In genomic region chr11:34104680-34105078, GRCh38 we compare ENCODE assay signal across 8 cellular contexts. TPM values are rescaled to one million over a fixed set of nuclear protein-coding genes. Genes with fewer than 3 reads are reported as not detected.
DNase-seq lines count a peak whose midpoint lies in the region; ATAC-seq and TF ChIP-seq lines count a peak whose summit lies in the region.

No MANE protein-coding gene starts in this region.

- H3K27ac Mint-ChIP-seq in Calu3 (ENCODE audit: unreplicated experiment) (peak overlapping the region; percentile 73), endodermal cell (peak overlapping the region; percentile 99)

- H3K27me3 ChIP-seq in endodermal cell (ENCODE audit: control insufficient read depth, insufficient read depth, low read length, poor library complexity, severe bottlenecking), result no peaks in the 10 kb centered on the region
- H3K27me3 ChIP-seq in ovary, result no peaks in the 10 kb centered on the region

- TF ChIP-seq CTCF in Calu3 (IDR thresholded peaks at IDR 0.05; ENCODE audit: unreplicated experiment) (no peak), OCI-LY7 (conservative IDR thresholded peaks at IDR 0.05; ENCODE audit: low read length) (0 out of 2 replicates have a peak, but pooled peaks have one; percentile 19), endodermal cell (conservative IDR thresholded peaks at IDR 0.05) (no peak), ovary (IDR thresholded peaks at IDR 0.05) (no peak)

- intact Hi-C loops in Calu3 (cut with micrococcal nuclease; ENCODE audit: unreplicated experiment), result no loop called here
- intact Hi-C loops in OCI-LY7 (cut with micrococcal nuclease; ENCODE audit: unreplicated experiment), result loop anchor here (1.0 to 5.0 kb wide), 4 partner anchors 41 to 255 kb away; partner anchors contain the start of gene CAPRIN1
- intact Hi-C loops in ovary (cut with DNase I), result loop anchor here (5.0 to 10.0 kb wide), 2 partner anchors 50 to 52 kb away; partner anchors contain the start of gene CAPRIN1 (in 4 of the 4)

- no peak for ATAC-seq in GM21717 (IDR thresholded peaks at IDR 0.05; ENCODE audit: unreplicated experiment)
- ATAC-seq in GM19455 (IDR thresholded peaks at IDR 0.05; ENCODE audit: unreplicated experiment), result no peak

- H3K36me3 Mint-ChIP-seq in Calu3 (ENCODE audit: insufficient read depth, unreplicated experiment) (peaks cover 66% of the 10 kb centered on the region), endodermal cell (ENCODE audit: low read depth) (peaks cover 26% of the 10 kb centered on the region)

- H3K9ac ChIP-seq in endodermal cell (ENCODE audit: extremely low read depth, low read length, poor library complexity, severe bottlenecking), result peak overlapping the region; percentile 89

- H3K4me1 ChIP-seq in OCI-LY7 (ENCODE audit: insufficient read depth, low read length, poor library complexity, severe bottlenecking) (peaks cover 47% of the 10 kb centered on the region), endodermal cell (ENCODE audit: control insufficient read depth, insufficient read depth, low read length) (no peaks in the 10 kb centered on the region), ovary (ENCODE audit: insufficient read depth) (peaks cover 4% of the 10 kb centered on the region)

- WGBS in endodermal cell (ENCODE audit: insufficient coverage in 1 of 2, insufficient read length in 1 of 2), 2 experiments, result 34 to 48% methylated on average over 5 to 6 of the region's 6 CpGs
- WGBS in ovary, 3 donors, result 7 to 15% (median 9%) methylated on average over 6 of the region's 6 CpGs

- peaks cover 42% of the 10 kb centered on the region for H3K79me2 ChIP-seq in OCI-LY7 (ENCODE audit: insufficient read depth, low read depth, low read length)

- H3K4me1 Mint-ChIP-seq in Calu3 (ENCODE audit: low read depth, unreplicated experiment), result peaks cover 19% of the 10 kb centered on the region
- H3K4me1 Mint-ChIP-seq in endodermal cell, result peaks cover 16% of the 10 kb centered on the region

- no peak for DNase-seq in Calu3
- no peak for DNase-seq in OCI-LY7 (ENCODE audit: low spot score)
- DNase-seq in endodermal cell, result no peak
- no peak for DNase-seq in ovary
- no peak for DNase-seq in NCI-H226
- no peak for DNase-seq in NCI-H128 (lab: John Stamatoyannopoulos, UW; ENCODE audit: unreplicated experiment)

- H3K4me3 ChIP-seq in OCI-LY7 (ENCODE audit: low read depth, low read length, poor library complexity, severe bottlenecking) (peak overlapping the region; percentile 88), endodermal cell (ENCODE audit: low read length) (peak overlapping the region; percentile 92), ovary (peak overlapping the region; percentile 78)

- H3K27me3 Mint-ChIP-seq in Calu3 (ENCODE audit: unreplicated experiment) (no peaks in the 10 kb centered on the region), endodermal cell (ENCODE audit: insufficient read depth) (no peaks in the 10 kb centered on the region)

- H3K27ac ChIP-seq in OCI-LY7 (ENCODE audit: low read depth, low read length, poor library complexity, severe bottlenecking), result peak overlapping the region; percentile 86
- peak overlapping the region; percentile 91 for H3K27ac ChIP-seq in endodermal cell (ENCODE audit: low read depth, low read length)
- H3K27ac ChIP-seq in ovary, result peak overlapping the region; percentile 45 to 85

- H3K4me3 Mint-ChIP-seq in Calu3 (ENCODE audit: low read depth, unreplicated experiment) (peak overlapping the region; percentile 88), endodermal cell (peak overlapping the region; percentile 94)

- no peaks in the 10 kb centered on the region for H3K9me3 ChIP-seq in OCI-LY7 (ENCODE audit: low read length)
- H3K9me3 ChIP-seq in endodermal cell (ENCODE audit: control insufficient read depth, low read length), result no peaks in the 10 kb centered on the region
- no peaks in the 10 kb centered on the region for H3K9me3 ChIP-seq in ovary

- H3K36me3 ChIP-seq in OCI-LY7 (ENCODE audit: insufficient read depth, low read length) (peaks cover 62% of the 10 kb centered on the region), endodermal cell (ENCODE audit: control insufficient read depth, insufficient read depth, low read length) (peaks cover 52% of the 10 kb centered on the region), ovary (no peaks in the 10 kb centered on the region)

- POLR2A ChIA-PET in OCI-LY7 (lab: Charles Lee), result interaction anchor here (0.9 to 3.5 kb wide), 7 partner anchors 21 to 53 kb away, joined by 3 to 17 read pairs (median 5); partner anchors contain the start of gene CAPRIN1

- H4K20me1 ChIP-seq in OCI-LY7 (ENCODE audit: insufficient read depth, low read length), result no peaks in the 10 kb centered on the region

- no peak for TF ChIP-seq EP300 in ovary (IDR thresholded peaks at IDR 0.05)

- BruUV-seq in Calu3 (replicated peaks; lab: Mats Ljungman, UMichigan) (no TSS peak), OCI-LY7 (replicated peaks; lab: Mats Ljungman, UMichigan) (no TSS peak)

- H2AFZ ChIP-seq in OCI-LY7 (ENCODE audit: low read length), result peak overlapping the region; percentile 65; the same call in 1 of the 2 replicates

- H3K9me2 ChIP-seq in OCI-LY7 (ENCODE audit: insufficient read depth, low read length), result no peaks in the 10 kb centered on the region

- H3K4me2 ChIP-seq in OCI-LY7 (ENCODE audit: low read length), result peak overlapping the region; percentile 90

- CTCF ChIA-PET in Calu3 (lab: Charles Lee), result interaction anchor here (0.5 to 0.8 kb wide), 3 partner anchors 15 to 69 kb away, joined by 3 read pairs; no protein-coding TSS in a partner anchor
- CTCF ChIA-PET in OCI-LY7 (lab: Charles Lee; ENCODE audit: unreplicated experiment), result interaction anchor here (1.0 kb wide), 1 partner anchor 52 kb away, joined by 3 read pairs; no protein-coding TSS in a partner anchor

- no peak for TF ChIP-seq POLR2A in ovary (IDR thresholded peaks at IDR 0.05)

- H3K9me3 Mint-ChIP-seq in Calu3 (ENCODE audit: low read depth, unreplicated experiment) (no peaks in the 10 kb centered on the region), endodermal cell (no peaks in the 10 kb centered on the region)

RNA-seq across cellular contexts. Expression of gene NAT10, which starts 0.8 kb away (rescaled TPM):
- total RNA-seq in Calu3 (2022), result 74.7 and 80.1 TPM in 2 replicates
- total RNA-seq in OCI-LY7 (2014; rRNA removed; shearing (Covaris generic)), result 62.5 and 64.9 TPM in 2 replicates
- 94.2 and 120 TPM in 2 replicates for total RNA-seq in OCI-LY7 (2022)
- total RNA-seq in endodermal cell, result 10 to 100 TPM; 59.7 to 61.0 TPM
- polyA plus RNA-seq in endodermal cell (2013, experiment 1 of 2), result 37.3 TPM
- 34.9 TPM for polyA plus RNA-seq in endodermal cell (2013, experiment 2 of 2)
- total RNA-seq in ovary, result 10 to 100 TPM; 20.5 to 60.9 (median 49.1) TPM
- polyA plus RNA-seq in ovary, result 10 to 100 TPM; 19.8 to 60.2 TPM

RNA-seq across cellular contexts. Expression of gene CAPRIN1, which starts 53.1 kb away (rescaled TPM):
- total RNA-seq in Calu3 (2022) (268 and 273 TPM in 2 replicates), OCI-LY7 (2022) (286 and 298 TPM in 2 replicates), endodermal cell (100 to 1,000 TPM; 226 to 241 TPM), ovary (100 to 1,000 TPM; 107 to 196 (median 160) TPM)
- 259 and 260 TPM in 2 replicates for total RNA-seq in OCI-LY7 (2014; rRNA removed; shearing (Covaris generic))
- polyA plus RNA-seq in endodermal cell (2013, experiment 1 of 2), result 292 TPM
- polyA plus RNA-seq in endodermal cell (2013, experiment 2 of 2), result 275 TPM
- polyA plus RNA-seq in ovary, result 100 to 1,000 TPM in 1 of 2 donors, 10 to 100 TPM in 1; 74.2 to 214 TPM
